Comparison of ENCODE assay signal across 10 cellular contexts in the genomic region with DNA sequence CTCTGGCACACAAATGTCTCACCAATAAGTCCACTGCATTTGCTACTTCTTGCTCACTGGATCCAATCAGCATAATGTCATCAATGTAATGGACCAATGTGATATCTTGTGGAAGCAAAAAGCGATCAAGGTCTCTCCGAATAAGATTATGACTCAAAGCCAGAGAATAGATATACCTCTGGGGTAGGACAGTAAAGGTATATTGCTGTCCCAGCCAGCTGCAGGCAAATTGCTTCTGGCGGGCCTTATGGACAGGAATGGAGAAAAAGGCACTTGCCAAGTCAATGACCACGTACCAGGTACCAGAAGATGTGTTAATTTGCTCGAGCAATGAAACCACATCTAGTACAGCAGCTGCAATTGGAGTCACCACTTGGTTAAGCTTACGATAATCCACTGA. TPM values are rescaled to one million over a fixed set of nuclear protein-coding genes. Genes with fewer than 3 reads are reported as not detected.
"Had no signal": no experiment of that assay in that cellular context is flagged by ENCODE, and none has a peak within 500 bp of the region (broad histone marks: within the 10 kb centered on the region; RNA-seq: fewer than 3 reads in every experiment).

No MANE protein-coding gene starts in this region.

RNA-seq across cellular contexts. Expression of gene SMKR1, which starts 54.9 kb away (rescaled TPM):
- total RNA-seq: hepatocyte, kidney epithelial cell, left cardiac atrium, left colon, left lobe of liver, left ventricle myocardium inferior, left ventricle myocardium superior, liver, mesenteric fat pad, mucosa of descending colon had no signal
